In genomic region chr15:42154576-42155355, GRCh38 we compare ENCODE assay signal across 15 cellular contexts. TPM values are rescaled to one million over a fixed set of nuclear protein-coding genes. Genes with fewer than 3 reads are reported as not detected.
A peak's percentile ranks its signal among the peaks of the same experiment; 100 is the strongest.
DNase-seq lines count a peak whose midpoint lies in the region; ATAC-seq, FAIRE-seq and TF ChIP-seq lines count a peak whose summit lies in the region.
"Had no signal": no experiment of that assay in that cellular context is flagged by ENCODE, and none has a peak within 500 bp of the region (broad histone marks: within the 10 kb centered on the region; RNA-seq: fewer than 3 reads in every experiment).

No MANE protein-coding gene starts in this region.

- H3K9me3 ChIP-seq in RWPE2 (ENCODE audit: severe bottlenecking) (no peaks in the 10 kb centered on the region), gastrocnemius medialis (no peaks in the 10 kb centered on the region)

- peak; percentile 4; the same call in 1 of the 3 replicates for ATAC-seq in RWPE2 (ENCODE audit: low read depth)
- ATAC-seq in gastrocnemius medialis = no peak

- peaks cover 7% of the 10 kb centered on the region for H3K4me1 ChIP-seq in RWPE2 (ENCODE audit: insufficient read depth, poor library complexity, severe bottlenecking)
- H3K4me1 ChIP-seq in gastrocnemius medialis = peaks cover 58 to 73% of the 10 kb centered on the region in 2 donors

- intact Hi-C loops in gastrocnemius medialis (cut with DNase I; ENCODE audit: low total_unique reads) = loop anchor here (5.0 kb wide), 1 partner anchor 318 kb away; no protein-coding TSS in a partner anchor

- H3K4me3 ChIP-seq in RWPE2 (ENCODE audit: severe bottlenecking) (no peak overlapping the region), kidney epithelial cell (ENCODE audit: low read depth, low read length) (no peak overlapping the region), gastrocnemius medialis (no peak overlapping the region)

- no peak for TF ChIP-seq POLR2A in gastrocnemius medialis (IDR thresholded peaks at IDR 0.05)

- FAIRE-seq in HTR-8/SVneo (lab: Jason Lieb, UNC) = peak; percentile 95

- H3K27me3 ChIP-seq in RWPE2 (ENCODE audit: insufficient read depth, poor library complexity, severe bottlenecking) (no peaks in the 10 kb centered on the region), kidney epithelial cell (ENCODE audit: control insufficient read depth, insufficient read depth, low read length) (peaks cover 9% of the 10 kb centered on the region), gastrocnemius medialis (no peaks in the 10 kb centered on the region)

- H3K27ac ChIP-seq in RWPE2 (ENCODE audit: poor library complexity, severe bottlenecking) = no peak overlapping the region
- peak overlapping the region; percentile 93 to 100 (median 95) for H3K27ac ChIP-seq in gastrocnemius medialis
- no peak overlapping the region for H3K27ac ChIP-seq in substantia nigra (ENCODE audit: low read depth, low read length, poor library complexity, severe bottlenecking)

- H3K36me3 ChIP-seq in RWPE2 (ENCODE audit: low read depth) = peaks cover 1% of the 10 kb centered on the region; the same call in 1 of the 2 replicates
- no peaks in the 10 kb centered on the region for H3K36me3 ChIP-seq in kidney epithelial cell (ENCODE audit: control insufficient read depth, insufficient read depth, low read length)
- peaks cover 0 to 8% of the 10 kb centered on the region in 2 donors for H3K36me3 ChIP-seq in gastrocnemius medialis

- in situ Hi-C loops in gastrocnemius medialis (cut with MboI; ENCODE audit: low sequenced_read_pairs in 4 of 4) = no loop called here

- no peak for DNase-seq in HTR-8/SVneo (ENCODE audit: insufficient read length, low spot score)
- no peak for DNase-seq in RWPE2 (ENCODE audit: low spot score)
- peak; percentile 61 for DNase-seq in kidney epithelial cell (ENCODE audit: low read depth)
- DNase-seq in gastrocnemius medialis = peak in 1 of 2 donors; percentile 44
- DNase-seq in AML-193 (lab: John Stamatoyannopoulos, UW) = no peak
- DNase-seq in NCI-H2196 (lab: John Stamatoyannopoulos, UW; ENCODE audit: unreplicated experiment) = no peak
- DNase-seq in substantia nigra (lab: John Stamatoyannopoulos, UW) = no peak
- DNase-seq: activated CD4-positive, alpha-beta T cell treated with anti-CD3 and anti-CD28 coated beads, Interleukin-2, amount 10 ng/mL, durations not matched to agents 24 days and 14 days; activated T-cell treated with anti-CD3 and anti-CD28 coated beads, Interleukin-2, amount 50 U/mL, for 24 hours; aorta; CD8-positive, alpha-beta memory T cell; dermis blood vessel endothelial cell; foreskin fibroblast; MM.1S had no signal

- no peak for TF ChIP-seq CTCF in RWPE2 (IDR thresholded peaks at IDR 0.05; ENCODE audit: poor library complexity, severe bottlenecking)
- no peak for TF ChIP-seq CTCF in kidney epithelial cell (IDR thresholded peaks at IDR 0.05; ENCODE audit: insufficient read depth, low read length, poor library complexity, severe bottlenecking)
- TF ChIP-seq CTCF in gastrocnemius medialis (IDR thresholded peaks at IDR 0.05 in 4 of 5, conservative IDR thresholded peaks at IDR 0.05 in 1 of 5) = no peak

RNA-seq across cellular contexts. Expression of gene PLA2G4F, which starts 1.7 kb away (rescaled TPM):
- total RNA-seq in kidney epithelial cell = 0.84 and 5.2 TPM in 2 replicates
- 1 to 10 TPM; 1.0 to 8.4 (median 4.9) TPM for total RNA-seq in gastrocnemius medialis
- total RNA-seq: activated CD4-positive, alpha-beta T cell treated with anti-CD3 and anti-CD28 coated beads, Interleukin-2, amount 10 ng/mL, durations not matched to agents 24 days and 14 days; aorta; CD8-positive, alpha-beta memory T cell; dermis blood vessel endothelial cell; OCI-LY7 had no signal

RNA-seq across cellular contexts. Expression of gene VPS39, which starts 53.3 kb away (rescaled TPM):
- total RNA-seq in kidney epithelial cell (43.3 and 53.9 TPM in 2 replicates), gastrocnemius medialis (10 to 100 TPM; 28.8 to 41.8 (median 35.2) TPM)

Comparison
In these comparisons a context has a peak if more than half of its experiments do, and no peak if none do; other contexts are left out.
1. H3K27ac ChIP-seq: peak in gastrocnemius medialis (4 of 4); none in RWPE2 (single experiment) and substantia nigra (single experiment).